In the genomic region with DNA sequence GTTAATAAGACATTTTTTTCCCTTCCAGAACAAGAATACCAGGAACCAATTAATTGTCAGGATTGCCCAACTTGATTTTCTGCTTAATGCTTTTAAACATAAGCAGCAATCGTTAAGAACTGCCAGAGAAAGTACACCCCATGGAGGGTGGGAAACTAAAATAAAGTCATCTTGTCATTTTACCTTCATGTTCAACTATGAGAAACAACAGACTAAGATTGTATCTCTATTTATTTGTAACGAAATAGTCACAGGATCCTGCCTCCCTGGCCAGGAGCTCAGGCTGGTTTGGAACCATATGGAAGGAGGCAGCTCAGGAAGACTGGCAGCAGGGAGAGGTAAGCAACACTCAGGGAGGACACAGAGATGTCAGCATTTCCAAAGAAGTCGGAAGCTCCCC, we compare ENCODE assay signal across 12 cellular contexts.
DNase-seq lines count a peak whose midpoint lies in the region; ATAC-seq, FAIRE-seq and TF ChIP-seq lines count a peak whose summit lies in the region.
"Had no signal": no experiment of that assay in that cellular context is flagged by ENCODE, and none has a peak within 500 bp of the region (broad histone marks: within the 10 kb centered on the region; RNA-seq: fewer than 3 reads in every experiment).

No MANE protein-coding gene starts in this region.

- TF ChIP-seq CTCF in Panc1 (IDR thresholded peaks at IDR 0.05) (no peak), breast epithelium (IDR thresholded peaks at IDR 0.05) (no peak), suprapubic skin (IDR thresholded peaks at IDR 0.05) (no peak), colonic mucosa (IDR thresholded peaks at IDR 0.05) (no peak)

- CTCF ChIA-PET in Panc1 (lab: Charles Lee): no interaction called here

- H3K4me1 ChIP-seq in Panc1 (ENCODE audit: control insufficient read depth, insufficient read depth, low read length) (peaks cover 89% of the 10 kb centered on the region), breast epithelium (peaks cover 0 to 6% of the 10 kb centered on the region in 2 donors), mesenchymal stem cell (ENCODE audit: control insufficient read depth, insufficient read depth, low read depth, low read length) (peaks cover 50% of the 10 kb centered on the region), suprapubic skin (peaks cover 28% of the 10 kb centered on the region), colonic mucosa (peaks cover 19% of the 10 kb centered on the region)

- H3K23ac ChIP-seq in mesenchymal stem cell (ENCODE audit: low read length in 2 of 2): no peak overlapping the region

- in situ Hi-C loops in Panc1 (cut with HindIII; ENCODE audit: low pct_unique_long_range_greater_than_20kb, low sequenced_read_pairs): no loop called here

- H3K4me3 ChIP-seq in Panc1 (ENCODE audit: low read depth in 2 of 2, low read length in 2 of 2) (no peak overlapping the region), breast epithelium (peak overlapping the region; percentile 35 to 56 (median 41)), mesenchymal stem cell (ENCODE audit: insufficient read depth in 1 of 2, low read depth in 1 of 2, low read length in 2 of 2) (no peak overlapping the region), suprapubic skin (peak overlapping the region; percentile 25), colonic mucosa (no peak overlapping the region)

- H2AK5ac ChIP-seq in mesenchymal stem cell (ENCODE audit: low read length, severe bottlenecking): peak overlapping the region; percentile 90

- H3K9me3 ChIP-seq in Panc1 (ENCODE audit: control insufficient read depth, insufficient read depth, low read depth, low read length) (no peaks in the 10 kb centered on the region), breast epithelium (no peaks in the 10 kb centered on the region), mesenchymal stem cell (ENCODE audit: control insufficient read depth, low read length) (no peaks in the 10 kb centered on the region), suprapubic skin (no peaks in the 10 kb centered on the region), colonic mucosa (no peaks in the 10 kb centered on the region)

- H3K18ac ChIP-seq in mesenchymal stem cell (ENCODE audit: low read depth in 1 of 2, low read length in 2 of 2): peak overlapping the region; percentile 90 to 98

- H3K9ac ChIP-seq in mesenchymal stem cell (ENCODE audit: low read length): peak overlapping the region; percentile 5
- H3K9ac ChIP-seq in colonic mucosa (ENCODE audit: low read depth in 2 of 2, low read length in 2 of 2): no peak overlapping the region

- no peak for TF ChIP-seq EP300 in suprapubic skin (IDR thresholded peaks at IDR 0.05)

- no TSS peak for BruUV-seq in Panc1 (replicated peaks; lab: Mats Ljungman, UMichigan)

- peak overlapping the region; percentile 50 to 98 for H3K4ac ChIP-seq in mesenchymal stem cell (ENCODE audit: low read depth in 1 of 2, low read length in 2 of 2)

- peak overlapping the region; percentile 91 for H4K91ac ChIP-seq in mesenchymal stem cell (ENCODE audit: low read length)

- H3K36me3 ChIP-seq in Panc1 (ENCODE audit: control insufficient read depth, insufficient read depth, low read length) (no peaks in the 10 kb centered on the region), breast epithelium (no peaks in the 10 kb centered on the region), mesenchymal stem cell (ENCODE audit: control insufficient read depth in 1 of 2, insufficient read depth in 2 of 2, low read depth in 1 of 2, low read length in 2 of 2) (peaks cover 0 to 35% of the 10 kb centered on the region in 2 experiments), suprapubic skin (no peaks in the 10 kb centered on the region), colonic mucosa (no peaks in the 10 kb centered on the region)

- H2BK12ac ChIP-seq in mesenchymal stem cell (ENCODE audit: low read length in 2 of 2): peak overlapping the region in 1 of 2 experiments; percentile 81

- ATAC-seq in Panc1 (no peak), GM18519 (IDR thresholded peaks at IDR 0.05; ENCODE audit: low FRiP score, unreplicated experiment) (no peak)
- ATAC-seq: CD8-positive, alpha-beta T cell had no signal

- no peak overlapping the region for H2BK5ac ChIP-seq in mesenchymal stem cell (ENCODE audit: low read depth, low read length, poor library complexity, severe bottlenecking)

- H3K27me3 ChIP-seq in Panc1 (ENCODE audit: control insufficient read depth, insufficient read depth, low read length): no peaks in the 10 kb centered on the region
- no peaks in the 10 kb centered on the region for H3K27me3 ChIP-seq in breast epithelium
- H3K27me3 ChIP-seq in mesenchymal stem cell (ENCODE audit: control insufficient read depth in 1 of 2, insufficient read depth in 1 of 2, low read length in 2 of 2): peaks cover 0 to 6% of the 10 kb centered on the region in 2 experiments
- no peaks in the 10 kb centered on the region for H3K27me3 ChIP-seq in suprapubic skin
- no peaks in the 10 kb centered on the region for H3K27me3 ChIP-seq in colonic mucosa

- TF ChIP-seq POLR2A in breast epithelium (IDR thresholded peaks at IDR 0.05): no peak
- TF ChIP-seq POLR2A in suprapubic skin (IDR thresholded peaks at IDR 0.05): no peak

- peaks cover 45% of the 10 kb centered on the region for H3K79me1 ChIP-seq in mesenchymal stem cell (replicated peaks; ENCODE audit: low read length, poor library complexity, severe bottlenecking)

- H3K27ac ChIP-seq in Panc1 (ENCODE audit: low read length) (peak overlapping the region; percentile 84), breast epithelium (peak overlapping the region; percentile 89 to 90), mesenchymal stem cell (ENCODE audit: low read length, poor library complexity, severe bottlenecking) (peak overlapping the region; percentile 60), suprapubic skin (peak overlapping the region; percentile 91), colonic mucosa (no peak overlapping the region)

- H4K8ac ChIP-seq in mesenchymal stem cell (ENCODE audit: low read length): peak overlapping the region; percentile 62

- DNase-seq in Panc1 (ENCODE audit: low read depth, low spot score): no peak
- DNase-seq in breast epithelium (ENCODE audit: low spot score in 2 of 2): no peak
- DNase-seq in mesenchymal stem cell: peak; percentile 47
- DNase-seq in suprapubic skin (ENCODE audit: low spot score in 2 of 2): no peak
- DNase-seq in colonic mucosa: no peak
- DNase-seq in HK-2 (ENCODE audit: unreplicated experiment): no peak
- no peak for DNase-seq in frontal cortex (ENCODE audit: low spot score in 2 of 2)
- DNase-seq: activated CD4-positive, CD25-positive, alpha-beta regulatory T cell; CD8-positive, alpha-beta T cell; MV-4-11; stimulated activated CD4-positive, alpha-beta T cell treated with anti-CD3 and anti-CD28 coated beads, Interleukin-15, amount 100 ng/mL, for 24 hours had no signal

- peak overlapping the region in 1 of 2 experiments; percentile 95 for H3K14ac ChIP-seq in mesenchymal stem cell (ENCODE audit: low read length in 2 of 2)

- 63% methylated on average over 2 of the region's 3 CpGs for WGBS in mesenchymal stem cell
- WGBS in suprapubic skin: 73% methylated on average over 3 of the region's 3 CpGs

- POLR2A ChIA-PET in Panc1 (lab: Charles Lee): no interaction called here

- H2AFZ ChIP-seq in mesenchymal stem cell (ENCODE audit: low read depth, low read length): no peak overlapping the region

- H2BK15ac ChIP-seq in mesenchymal stem cell (ENCODE audit: low read depth, poor library complexity, severe bottlenecking): no peak overlapping the region

- H3K4me2 ChIP-seq in mesenchymal stem cell (ENCODE audit: low read length, poor library complexity, severe bottlenecking): no peak overlapping the region

- intact Hi-C loops in Panc1 (cut with micrococcal nuclease; ENCODE audit: unreplicated experiment) (no loop called here), breast epithelium (cut with DNase I; ENCODE audit: low total_unique reads) (no loop called here), colonic mucosa (cut with DNase I) (no loop called here)

- no peak for FAIRE-seq in frontal cortex (lab: Jason Lieb, UNC)

- H2BK120ac ChIP-seq in mesenchymal stem cell (ENCODE audit: low read depth, low read length): peak overlapping the region; percentile 58

Comparison
In these comparisons a context has a peak if more than half of its experiments do, and no peak if none do; other contexts are left out.
1. H3K4me3 ChIP-seq: peak in breast epithelium (3 of 3) and suprapubic skin (single experiment); none in Panc1 (0 of 2), mesenchymal stem cell (0 of 2) and colonic mucosa (single experiment).